ENCODE assay signal across 9 cellular contexts in the genomic region with DNA sequence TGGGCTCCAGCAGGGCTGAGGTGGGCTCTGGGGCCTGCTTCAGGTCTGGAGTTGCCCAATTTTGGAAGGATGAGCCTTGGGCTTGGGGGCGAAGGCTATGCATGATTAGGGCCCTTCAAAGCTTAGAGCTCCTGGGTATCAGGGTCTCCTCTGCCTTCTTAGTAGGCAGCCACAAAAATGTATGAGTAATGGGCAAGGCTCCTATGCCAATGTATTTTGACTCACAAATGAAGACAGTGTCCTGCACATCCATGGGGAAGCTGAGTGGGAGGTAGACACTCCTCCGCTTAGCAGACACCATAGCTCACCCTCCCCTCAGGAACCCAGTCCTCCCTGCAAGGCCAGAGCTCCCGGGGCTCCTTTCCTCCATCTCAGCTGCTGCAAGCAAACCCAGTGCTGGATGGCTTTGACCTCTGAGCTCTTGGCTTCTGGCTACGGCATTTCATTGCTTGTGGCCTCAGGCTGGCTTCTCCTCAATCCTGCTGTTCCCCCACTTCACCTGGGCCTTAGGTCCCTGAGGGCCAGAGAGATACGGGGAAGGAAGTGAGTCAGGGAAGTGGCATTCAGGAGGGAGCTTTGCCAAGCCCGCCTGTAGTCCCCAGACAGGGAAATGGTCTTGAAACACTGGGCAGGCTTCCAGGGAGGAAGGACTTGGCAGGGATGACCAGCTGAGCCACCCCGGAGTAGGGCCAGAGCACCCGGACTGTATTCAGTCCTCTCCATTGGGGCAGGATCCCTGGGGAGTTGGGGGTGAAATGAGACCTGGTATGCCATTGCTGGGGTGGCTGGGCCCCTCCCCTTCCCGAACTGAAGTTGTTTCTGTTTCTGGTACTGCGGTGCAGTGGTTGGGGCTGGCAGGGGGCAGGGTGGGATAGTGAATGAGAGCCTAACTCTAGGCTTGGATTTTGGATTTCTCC. TPM values are rescaled to one million over a fixed set of nuclear protein-coding genes. Genes with fewer than 3 reads are reported as not detected.
A peak's percentile ranks its signal among the peaks of the same experiment; 100 is the strongest.
DNase-seq lines count a peak whose midpoint lies in the region; ATAC-seq, FAIRE-seq and TF ChIP-seq lines count a peak whose summit lies in the region.
"Had no signal": no experiment of that assay in that cellular context is flagged by ENCODE, and none has a peak within 500 bp of the region (broad histone marks: within the 10 kb centered on the region; RNA-seq: fewer than 3 reads in every experiment).

No MANE protein-coding gene starts in this region.

- H3K9me1 ChIP-seq in keratinocyte (ENCODE audit: control insufficient read depth, extremely low read depth, insufficient read depth, low read length), result no peaks in the 10 kb centered on the region

- peak; percentile 88 for FAIRE-seq in keratinocyte (lab: Jason Lieb, UNC)

- CTCF ChIA-PET in activated naive CD4-positive, alpha-beta T cell treated with anti-CD3 and anti-CD28 coated beads, Interleukin-2, amount 10 ng/mL, durations not matched to agents 7 days and 5 days (lab: Charles Lee), result interaction anchor here (0.6 to 5.1 kb wide), 3 partner anchors 10 to 193 kb away, joined by 4 to 27 read pairs (median 7); no protein-coding TSS in a partner anchor

- DNase-seq in activated naive CD4-positive, alpha-beta T cell treated with anti-CD3 and anti-CD28 coated beads, Interleukin-2, amount 10 ng/mL, durations not matched to agents 7 days and 5 days, result peak; percentile 19
- no peak for DNase-seq in activated naive CD4-positive, alpha-beta T cell treated with anti-CD3 and anti-CD28 coated beads, Interleukin-2, amount 50 U/mL, for 72 hours (ENCODE audit: low spot score in 2 of 2)
- DNase-seq in astrocyte of the spinal cord (ENCODE audit: low read depth, low spot score) (peak; percentile 96), keratinocyte (ENCODE audit: low read depth, low spot score) (peak; percentile 97), thoracic aorta (ENCODE audit: low spot score) (peak; percentile 93), NCI-H128 (lab: John Stamatoyannopoulos, UW; ENCODE audit: unreplicated experiment) (no peak)
- no peak for DNase-seq in stimulated activated CD8-positive, alpha-beta memory T cell treated with anti-CD3 and anti-CD28 coated beads, Interleukin-4, amount 100 ng/mL, for 48 hours
- DNase-seq: DND-41 had no signal

- H3K27me3 ChIP-seq in keratinocyte (ENCODE audit: control insufficient read depth, extremely low read depth, insufficient read depth, low read length), result no peaks in the 10 kb centered on the region
- H3K27me3 ChIP-seq in thoracic aorta (replicated peaks; ENCODE audit: insufficient read depth), result no peaks in the 10 kb centered on the region

- peak overlapping the region; percentile 96 for H3K4me2 ChIP-seq in keratinocyte (ENCODE audit: control insufficient read depth, extremely low read depth, insufficient read depth, low read depth, low read length)

- H3K36me3 Mint-ChIP-seq in activated naive CD4-positive, alpha-beta T cell treated with anti-CD3 and anti-CD28 coated beads, Interleukin-2, amount 10 ng/mL, durations not matched to agents 7 days and 5 days, result no peaks in the 10 kb centered on the region
- H3K36me3 Mint-ChIP-seq in activated naive CD4-positive, alpha-beta T cell treated with anti-CD3 and anti-CD28 coated beads, Interleukin-2, amount 50 U/mL, for 72 hours, result no peaks in the 10 kb centered on the region

- H3K4me3 Mint-ChIP-seq in activated naive CD4-positive, alpha-beta T cell treated with anti-CD3 and anti-CD28 coated beads, Interleukin-2, amount 10 ng/mL, durations not matched to agents 7 days and 5 days, result no peak overlapping the region

- H2AFZ ChIP-seq in keratinocyte (ENCODE audit: control insufficient read depth, low read length), result no peak overlapping the region

- peak overlapping the region; percentile 54 for H3K9ac ChIP-seq in keratinocyte (ENCODE audit: control insufficient read depth, extremely low read depth, insufficient read depth, low read length)

- peaks cover 56% of the 10 kb centered on the region for H3K79me2 ChIP-seq in keratinocyte (ENCODE audit: control insufficient read depth, insufficient read depth, low read length)

- in situ Hi-C loops in astrocyte of the spinal cord (cut with HindIII; ENCODE audit: low sequenced_read_pairs), result no loop called here

- no peak for TF ChIP-seq CTCF in astrocyte of the spinal cord (IDR thresholded peaks at IDR 0.05; ENCODE audit: low read depth, low read length)
- TF ChIP-seq CTCF in keratinocyte (optimal IDR thresholded peaks at IDR 0.05 in 1 of 3, IDR thresholded peaks at IDR 0.05 in 1 of 3, conservative IDR thresholded peaks at IDR 0.05 in 1 of 3; ENCODE audit: extremely low read depth in 1 of 3, insufficient read depth in 2 of 3, low read length in 3 of 3), result no peak
- TF ChIP-seq CTCF in thoracic aorta (IDR thresholded peaks at IDR 0.05), result no peak

- H3K4me1 ChIP-seq in keratinocyte (ENCODE audit: control insufficient read depth, extremely low read depth, insufficient read depth, low read length) (peaks cover 87% of the 10 kb centered on the region), thoracic aorta (ENCODE audit: control insufficient read depth in 1 of 2, low read depth in 2 of 2) (peaks cover 45 to 76% of the 10 kb centered on the region in 2 donors)

- peaks cover 0 to 18% of the 10 kb centered on the region in 2 experiments for H3K36me3 ChIP-seq in keratinocyte (ENCODE audit: control insufficient read depth in 2 of 2, extremely low read depth in 1 of 2, insufficient read depth in 2 of 2, low read length in 2 of 2)
- no peaks in the 10 kb centered on the region for H3K36me3 ChIP-seq in thoracic aorta

- ATAC-seq in activated naive CD4-positive, alpha-beta T cell treated with anti-CD3 and anti-CD28 coated beads, Interleukin-2, amount 50 U/mL, for 72 hours, result no peak
- peak; percentile 74 for ATAC-seq in thoracic aorta (ENCODE audit: insufficient number of reproducible peaks, low FRiP score, low read depth)
- ATAC-seq in HG02798 (IDR thresholded peaks at IDR 0.05; ENCODE audit: poor library complexity, unreplicated experiment), result no peak

- H3K9me3 ChIP-seq in keratinocyte (ENCODE audit: control insufficient read depth, low read depth, low read length) (no peaks in the 10 kb centered on the region), thoracic aorta (no peaks in the 10 kb centered on the region)

- peaks cover 84% of the 10 kb centered on the region for H3K27me3 Mint-ChIP-seq in activated naive CD4-positive, alpha-beta T cell treated with anti-CD3 and anti-CD28 coated beads, Interleukin-2, amount 10 ng/mL, durations not matched to agents 7 days and 5 days

- H3K4me1 Mint-ChIP-seq in activated naive CD4-positive, alpha-beta T cell treated with anti-CD3 and anti-CD28 coated beads, Interleukin-2, amount 10 ng/mL, durations not matched to agents 7 days and 5 days, result no peaks in the 10 kb centered on the region

- H3K9me3 Mint-ChIP-seq in activated naive CD4-positive, alpha-beta T cell treated with anti-CD3 and anti-CD28 coated beads, Interleukin-2, amount 10 ng/mL, durations not matched to agents 7 days and 5 days, result no peaks in the 10 kb centered on the region
- no peaks in the 10 kb centered on the region for H3K9me3 Mint-ChIP-seq in activated naive CD4-positive, alpha-beta T cell treated with anti-CD3 and anti-CD28 coated beads, Interleukin-2, amount 50 U/mL, for 72 hours

- dilution Hi-C loops in keratinocyte (cut with MboI; ENCODE audit: extremely low pct_ligation_motif_present, low sequenced_read_pairs), result no loop called here

- no peaks in the 10 kb centered on the region for H4K20me1 ChIP-seq in keratinocyte (ENCODE audit: control insufficient read depth, extremely low read depth, insufficient read depth, low read length)

- H3K27ac ChIP-seq in keratinocyte (ENCODE audit: control insufficient read depth, insufficient read depth, low read length), result peak overlapping the region; percentile 70
- peak overlapping the region; percentile 61 to 75 for H3K27ac ChIP-seq in thoracic aorta

- no peak overlapping the region for H3K27ac Mint-ChIP-seq in activated naive CD4-positive, alpha-beta T cell treated with anti-CD3 and anti-CD28 coated beads, Interleukin-2, amount 10 ng/mL, durations not matched to agents 7 days and 5 days
- H3K27ac Mint-ChIP-seq in activated naive CD4-positive, alpha-beta T cell treated with anti-CD3 and anti-CD28 coated beads, Interleukin-2, amount 50 U/mL, for 72 hours, result no peak overlapping the region

- H3K4me3 ChIP-seq in astrocyte of the spinal cord (ENCODE audit: low read depth, low read length) (no peak overlapping the region), keratinocyte (ENCODE audit: control insufficient read depth in 2 of 3, extremely low read depth in 1 of 3, insufficient read depth in 2 of 3, low read depth in 1 of 3, low read length in 3 of 3) (peak overlapping the region in 2 of 3 experiments; percentile 16 to 40), thoracic aorta (peak overlapping the region; percentile 38)

RNA-seq across cellular contexts. Expression of a gene that starts 4.4 kb away (rescaled TPM):
- not detected for total RNA-seq in activated naive CD4-positive, alpha-beta T cell treated with anti-CD3 and anti-CD28 coated beads, Interleukin-2, amount 50 U/mL, for 72 hours
- 39.6 to 61.6 TPM (median 41.7 TPM) in 3 replicates for polyA plus RNA-seq in keratinocyte
- 16.7 TPM for polyA plus RNA-seq in keratinocyte (2011; ENCODE audit: low read depth)
- polyA plus RNA-seq in keratinocyte (2011; cell fraction: cytosol; rRNA removed), result 18.2 and 18.5 TPM in 2 replicates
- 184 and 229 TPM in 2 replicates for polyA plus RNA-seq in keratinocyte (2011; cell fraction: nucleus; rRNA removed)
- 28.9 and 55.8 TPM in 2 replicates for polyA plus RNA-seq in keratinocyte (2012; ENCODE audit: low replicate concordance)
- 52.7 to 126 TPM (median 73.7 TPM) in 3 replicates for polyA minus RNA-seq in keratinocyte
- polyA minus RNA-seq in keratinocyte (2011; cell fraction: cytosol; rRNA and poly(A)+ RNA removed), result 38.4 TPM
- 116 and 134 TPM in 2 replicates for polyA minus RNA-seq in keratinocyte (2011; cell fraction: nucleus; rRNA and poly(A)+ RNA removed)
- 100 to 1,000 TPM in 1 of 2 donors, 10 to 100 TPM in 1; 72.7 to 143 TPM for total RNA-seq in thoracic aorta

Comparison
In these comparisons a context has a peak if more than half of its experiments do, and no peak if none do; other contexts are left out.
1. DNase-seq: peak in activated naive CD4-positive, alpha-beta T cell treated with anti-CD3 and anti-CD28 coated beads, Interleukin-2, amount 10 ng/mL, durations not matched to agents 7 days and 5 days (single experiment), astrocyte of the spinal cord (single experiment), keratinocyte (single experiment) and thoracic aorta (single experiment); none in activated naive CD4-positive, alpha-beta T cell treated with anti-CD3 and anti-CD28 coated beads, Interleukin-2, amount 50 U/mL, for 72 hours (0 of 2), NCI-H128 (single experiment) and stimulated activated CD8-positive, alpha-beta memory T cell treated with anti-CD3 and anti-CD28 coated beads, Interleukin-4, amount 100 ng/mL, for 48 hours (single experiment).
2. RNA of a gene that starts 4.4 kb away (total RNA-seq): 72.7 to 143 TPM in thoracic aorta; not detected in activated naive CD4-positive, alpha-beta T cell treated with anti-CD3 and anti-CD28 coated beads, Interleukin-2, amount 50 U/mL, for 72 hours; every median in the first group is over 10 times any median in the second.